In genomic region chr2:193502363-193503035, GRCh38 we compare ENCODE assay signal across 12 cellular contexts.
DNase-seq lines count a peak whose midpoint lies in the region; ATAC-seq lines count a peak whose summit lies in the region.
"Had no signal": no experiment of that assay in that cellular context is flagged by ENCODE, and none has a peak within 500 bp of the region (broad histone marks: within the 10 kb centered on the region; RNA-seq: fewer than 3 reads in every experiment).

No MANE protein-coding gene starts in this region.

- H3K27ac ChIP-seq in mesodermal cell (ENCODE audit: low read depth, low read length, severe bottlenecking) = no peak overlapping the region

- WGBS in mesodermal cell (ENCODE audit: insufficient coverage in 2 of 2), 2 experiments = 94 to 95% methylated on average over 20 to 34 of the region's 42 CpGs

- H3K36me3 ChIP-seq in mesodermal cell (ENCODE audit: control insufficient read depth, insufficient read depth, low read length) = no peaks in the 10 kb centered on the region

- H3K9me3 ChIP-seq in mesodermal cell (ENCODE audit: control insufficient read depth, low read length) = no peaks in the 10 kb centered on the region

- no peaks in the 10 kb centered on the region for H3K4me1 ChIP-seq in mesodermal cell (ENCODE audit: control insufficient read depth, insufficient read depth, low read length, poor library complexity, severe bottlenecking)

- H3K4me3 ChIP-seq in mesodermal cell (ENCODE audit: extremely low read depth, insufficient read depth, low read length, poor library complexity, severe bottlenecking) = peak overlapping the region; percentile 2

- ATAC-seq in HG03571 (IDR thresholded peaks at IDR 0.05; ENCODE audit: unreplicated experiment) (no peak), GM21360 (IDR thresholded peaks at IDR 0.05; ENCODE audit: unreplicated experiment) (no peak)
- ATAC-seq: activated CD8-positive, alpha-beta T cell treated with anti-CD3 and anti-CD28 coated beads for 36 hours had no signal

- DNase-seq in Daoy (ENCODE audit: low read depth) (peak; percentile 89), NCI-H187 treated with DMSO at 0.1 percent for 48 hours (lab: John Stamatoyannopoulos, UW) (peak; percentile 11), ecto neural progenitor cell (ENCODE audit: low spot score) (peak; percentile 89), hepatic stellate cell (ENCODE audit: low spot score) (no peak)
- no peak for DNase-seq in activated CD4-positive, alpha-beta T cell treated with anti-CD3 and anti-CD28 coated beads, Interleukin-2, amount 50 U/mL, for 48 hours
- DNase-seq: activated CD8-positive, alpha-beta T cell treated with anti-CD3 and anti-CD28 coated beads for 36 hours; activated effector memory CD4-positive, alpha-beta T cell treated with anti-CD3 and anti-CD28 coated beads, Interleukin-2, amount 50 U/mL, for 16 hours; NCI-H446; T-helper 9 cell had no signal

Comparison
In these comparisons a context has a peak if more than half of its experiments do, and no peak if none do; other contexts are left out.
1. DNase-seq: peak in Daoy (single experiment), NCI-H187 treated with DMSO at 0.1 percent for 48 hours (single experiment) and ecto neural progenitor cell (single experiment); none in hepatic stellate cell (single experiment) and activated CD4-positive, alpha-beta T cell treated with anti-CD3 and anti-CD28 coated beads, Interleukin-2, amount 50 U/mL, for 48 hours (0 of 2).